Comparison of ENCODE assay signal across 12 cellular contexts in genomic region chr7:157675427-157675930, GRCh38.
"Had no signal": no experiment of that assay in that cellular context is flagged by ENCODE, and none has a peak within 500 bp of the region (broad histone marks: within the 10 kb centered on the region; RNA-seq: fewer than 3 reads in every experiment).

No MANE protein-coding gene starts in this region.

- H3K9me3 Mint-ChIP-seq: activated B cell treated with CpG ODN at 0.5 μM for 24 hours; activated CD4-positive, alpha-beta T cell treated with anti-CD3 and anti-CD28 coated beads, Interleukin-2, amount 10 ng/mL, durations not matched to agents 24 days and 14 days; activated naive CD8-positive, alpha-beta T cell treated with anti-CD3 and anti-CD28 coated beads, Interleukin-2, amount 10 ng/mL, durations not matched to agents 7 days and 5 days; stimulated activated memory B cell treated with anti-CD40 and anti-IgM and Interleukin-4, amounts not matched to agents 10 μg/mL and 1 μg/mL and 100 μg/mL, for 72 hours had no signal

- DNase-seq: activated B cell treated with CpG ODN at 0.5 μM for 24 hours; activated CD4-positive, alpha-beta T cell treated with anti-CD3 and anti-CD28 coated beads, Interleukin-2, amount 10 ng/mL, durations not matched to agents 24 days and 14 days; activated naive CD8-positive, alpha-beta T cell treated with anti-CD3 and anti-CD28 coated beads, Interleukin-2, amount 10 ng/mL, durations not matched to agents 7 days and 5 days; activated T-cell treated with anti-CD3 and anti-CD28 coated beads, Interleukin-2, amount 50 U/mL, for 48 hours; anterior cingulate cortex; glutamatergic neuron; retina; T-helper 17 cell had no signal

- ATAC-seq: stimulated activated memory B cell treated with anti-CD40 and anti-IgM and Interleukin-4, amounts not matched to agents 10 μg/mL and 1 μg/mL and 100 μg/mL, for 72 hours; T-helper 17 cell had no signal

- H3K4me3 Mint-ChIP-seq: activated B cell treated with CpG ODN at 0.5 μM for 24 hours; activated CD4-positive, alpha-beta T cell treated with anti-CD3 and anti-CD28 coated beads, Interleukin-2, amount 10 ng/mL, durations not matched to agents 24 days and 14 days; activated naive CD8-positive, alpha-beta T cell treated with anti-CD3 and anti-CD28 coated beads, Interleukin-2, amount 10 ng/mL, durations not matched to agents 7 days and 5 days; stimulated activated memory B cell treated with anti-CD40 and anti-IgM and Interleukin-4, amounts not matched to agents 10 μg/mL and 1 μg/mL and 100 μg/mL, for 72 hours; T-helper 17 cell had no signal

- H3K36me3 Mint-ChIP-seq: activated naive CD8-positive, alpha-beta T cell treated with anti-CD3 and anti-CD28 coated beads, Interleukin-2, amount 10 ng/mL, durations not matched to agents 7 days and 5 days; stimulated activated memory B cell treated with anti-CD40 and anti-IgM and Interleukin-4, amounts not matched to agents 10 μg/mL and 1 μg/mL and 100 μg/mL, for 72 hours had no signal

- H3K36me3 ChIP-seq: esophagus muscularis mucosa had no signal

- H3K4me1 Mint-ChIP-seq: activated B cell treated with CpG ODN at 0.5 μM for 24 hours; activated CD4-positive, alpha-beta T cell treated with anti-CD3 and anti-CD28 coated beads, Interleukin-2, amount 10 ng/mL, durations not matched to agents 24 days and 14 days; stimulated activated memory B cell treated with anti-CD40 and anti-IgM and Interleukin-4, amounts not matched to agents 10 μg/mL and 1 μg/mL and 100 μg/mL, for 72 hours had no signal

- H3K9me3 ChIP-seq: esophagus muscularis mucosa had no signal

- H3K4me1 ChIP-seq: esophagus muscularis mucosa, parathyroid adenoma had no signal

- H3K27ac ChIP-seq: dorsolateral prefrontal cortex, esophagus muscularis mucosa, parathyroid adenoma had no signal

- H3K4me3 ChIP-seq: dorsolateral prefrontal cortex, esophagus muscularis mucosa had no signal

- H3K27ac Mint-ChIP-seq: activated B cell treated with CpG ODN at 0.5 μM for 24 hours; activated CD4-positive, alpha-beta T cell treated with anti-CD3 and anti-CD28 coated beads, Interleukin-2, amount 10 ng/mL, durations not matched to agents 24 days and 14 days; activated naive CD8-positive, alpha-beta T cell treated with anti-CD3 and anti-CD28 coated beads, Interleukin-2, amount 10 ng/mL, durations not matched to agents 7 days and 5 days; stimulated activated memory B cell treated with anti-CD40 and anti-IgM and Interleukin-4, amounts not matched to agents 10 μg/mL and 1 μg/mL and 100 μg/mL, for 72 hours; T-helper 17 cell had no signal
